Comparison of ENCODE assay signal across 8 cellular contexts in the genomic region with DNA sequence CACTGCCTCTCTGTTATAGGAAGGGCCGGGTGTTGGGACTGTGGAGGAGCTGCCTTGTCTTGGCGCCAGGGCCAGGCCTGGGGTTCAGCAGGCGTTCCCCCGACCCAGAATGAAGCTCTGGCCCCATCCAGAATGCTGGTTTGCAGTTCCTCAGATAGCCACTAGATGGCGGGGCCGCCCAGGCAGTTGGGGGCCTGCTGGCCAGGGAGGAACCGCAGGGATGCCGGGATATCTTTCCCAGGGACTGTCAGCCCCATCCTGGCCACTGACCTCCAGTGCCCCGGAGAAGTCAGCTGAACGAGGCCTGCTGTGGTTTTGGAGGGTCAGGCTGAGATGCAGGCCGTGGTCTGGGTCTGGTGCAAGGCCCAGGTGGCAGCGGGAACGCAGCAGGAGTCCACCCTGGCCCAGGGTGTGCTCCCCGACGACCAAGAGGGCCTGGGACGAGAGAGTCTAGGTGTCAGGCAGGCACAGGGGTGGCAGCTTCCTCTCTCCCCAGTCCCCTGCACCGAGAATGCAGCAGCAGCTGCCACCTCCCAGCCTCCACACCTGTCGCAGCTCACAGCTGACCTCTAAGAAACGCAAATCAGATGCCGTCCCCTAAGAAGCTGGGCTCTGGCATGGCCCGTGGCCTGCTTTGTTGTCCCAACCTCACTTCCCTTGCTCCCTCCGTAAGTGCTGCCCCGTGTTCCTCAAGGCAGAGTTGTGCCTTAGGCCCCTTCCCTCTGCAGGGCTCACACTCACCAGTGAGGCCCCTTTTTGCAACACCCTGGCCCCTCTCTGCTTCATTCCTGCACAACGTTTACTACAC. TPM values are rescaled to one million over a fixed set of nuclear protein-coding genes. Genes with fewer than 3 reads are reported as not detected.
A peak's percentile ranks its signal among the peaks of the same experiment; 100 is the strongest.
DNase-seq lines count a peak whose midpoint lies in the region; ATAC-seq and TF ChIP-seq lines count a peak whose summit lies in the region.

No MANE protein-coding gene starts in this region.

- peak overlapping the region; percentile 82 for H4K91ac ChIP-seq in neuronal stem cell (ENCODE audit: low read depth, low read length, poor library complexity)

- H2BK12ac ChIP-seq in neuronal stem cell (ENCODE audit: low read length) = no peak overlapping the region

- H3K23ac ChIP-seq in neuronal stem cell (ENCODE audit: low read depth, low read length, poor library complexity) = no peak overlapping the region

- no peak overlapping the region for H3K4me3 ChIP-seq in CD8-positive, alpha-beta memory T cell (ENCODE audit: low read length)
- no peak overlapping the region for H3K4me3 ChIP-seq in HEK293 (ENCODE audit: low read depth, low read length)
- H3K4me3 ChIP-seq in Peyer's patch = no peak overlapping the region
- no peak overlapping the region for H3K4me3 ChIP-seq in neuronal stem cell (ENCODE audit: low read length in 2 of 2)

- no peak overlapping the region for H3K4ac ChIP-seq in neuronal stem cell (ENCODE audit: low read length)

- H3K27ac Mint-ChIP-seq in CD8-positive, alpha-beta memory T cell = peak overlapping the region in 1 of 8 donors; percentile 61

- H3K4me1 Mint-ChIP-seq in CD8-positive, alpha-beta memory T cell = peaks cover 0 to 5% (median 1%) of the 10 kb centered on the region in 3 donors

- no peak for TF ChIP-seq POLR2A in Peyer's patch (IDR thresholded peaks at IDR 0.05)

- no peaks in the 10 kb centered on the region for H3K4me1 ChIP-seq in CD8-positive, alpha-beta memory T cell (ENCODE audit: insufficient read depth, low read length)
- H3K4me1 ChIP-seq in HEK293 (ENCODE audit: control insufficient read depth, insufficient read depth, low read length) (no peaks in the 10 kb centered on the region), Peyer's patch (no peaks in the 10 kb centered on the region), neuronal stem cell (ENCODE audit: control insufficient read depth in 2 of 2, insufficient read depth in 1 of 2, low read depth in 1 of 2, low read length in 2 of 2) (peaks cover 3 to 5% of the 10 kb centered on the region in 2 donors)

- no peak for ATAC-seq in GM21717 (IDR thresholded peaks at IDR 0.05; ENCODE audit: unreplicated experiment)

- H3K27me3 ChIP-seq in CD8-positive, alpha-beta memory T cell (ENCODE audit: insufficient read depth, low read length, poor library complexity, severe bottlenecking) = no peaks in the 10 kb centered on the region
- H3K27me3 ChIP-seq in Peyer's patch = no peaks in the 10 kb centered on the region
- H3K27me3 ChIP-seq in neuronal stem cell (ENCODE audit: control insufficient read depth in 3 of 3, insufficient read depth in 3 of 3, low read depth in 1 of 3, low read length in 3 of 3) = peaks cover 0 to 7% (median 2%) of the 10 kb centered on the region in 3 experiments

- CTCF ChIA-PET in CD8-positive, alpha-beta memory T cell (lab: Charles Lee) = interaction anchor here (0.6 to 2.3 kb wide), 27 partner anchors 9 to 671 kb away, joined by 3 to 15 read pairs (median 3); a partner anchor contains a TSS
- CTCF ChIA-PET in HEK293 (lab: Yijun Ruan, JAX) = interaction anchor here (0.5 to 4.1 kb wide), 36 partner anchors 10 to 671 kb away, joined by 3 to 52 read pairs (median 3); no protein-coding TSS in a partner anchor

- peak overlapping the region; percentile 12 for H2BK15ac ChIP-seq in neuronal stem cell (ENCODE audit: low read length)

- H2AFZ ChIP-seq in neuronal stem cell (ENCODE audit: low read length) = peak overlapping the region; percentile 96

- H2AK5ac ChIP-seq in neuronal stem cell (ENCODE audit: low read depth, low read length) = no peak overlapping the region

- peak overlapping the region; percentile 14 for H2BK5ac ChIP-seq in neuronal stem cell (ENCODE audit: low read length)

- H2BK120ac ChIP-seq in neuronal stem cell (ENCODE audit: low read depth, low read length) = no peak overlapping the region

- peak overlapping the region; percentile 70 for H3K9ac ChIP-seq in neuronal stem cell (ENCODE audit: low read depth, low read length, poor library complexity)

- H3K4me2 ChIP-seq in neuronal stem cell (ENCODE audit: insufficient read depth, low read length, poor library complexity, severe bottlenecking) = no peak overlapping the region

- no peaks in the 10 kb centered on the region for H3K36me3 Mint-ChIP-seq in CD8-positive, alpha-beta memory T cell

- H3K9me3 Mint-ChIP-seq in CD8-positive, alpha-beta memory T cell = no peaks in the 10 kb centered on the region

- no peaks in the 10 kb centered on the region for H3K36me3 ChIP-seq in CD8-positive, alpha-beta memory T cell (ENCODE audit: insufficient read depth, low read length)
- H3K36me3 ChIP-seq in HEK293 (ENCODE audit: control insufficient read depth in 2 of 2, insufficient read depth in 1 of 2, low read length in 2 of 2) (no peaks in the 10 kb centered on the region), Peyer's patch (no peaks in the 10 kb centered on the region), neuronal stem cell (replicated peaks in 1 of 2; ENCODE audit: control insufficient read depth in 2 of 2, insufficient read depth in 2 of 2, low read length in 2 of 2) (no peaks in the 10 kb centered on the region)

- H4K8ac ChIP-seq in neuronal stem cell (ENCODE audit: low read depth, low read length) = peak overlapping the region; percentile 90

- no peak overlapping the region for H3K4me3 Mint-ChIP-seq in CD8-positive, alpha-beta memory T cell

- TF ChIP-seq CTCF in HEK293 (tag by site-specific recombination; IDR thresholded peaks at IDR 0.05) (peak; percentile 93), Peyer's patch (IDR thresholded peaks at IDR 0.05) (peak; percentile 91 to 99 (median 93))

- no peaks in the 10 kb centered on the region for H3K9me3 ChIP-seq in CD8-positive, alpha-beta memory T cell (ENCODE audit: low read length)
- H3K9me3 ChIP-seq in HEK293 (ENCODE audit: control insufficient read depth, insufficient read depth, low read depth, low read length) = no peaks in the 10 kb centered on the region
- H3K9me3 ChIP-seq in Peyer's patch = no peaks in the 10 kb centered on the region
- no peaks in the 10 kb centered on the region for H3K9me3 ChIP-seq in neuronal stem cell (replicated peaks in 1 of 2; ENCODE audit: control insufficient read depth in 2 of 2, insufficient read depth in 1 of 2, low read depth in 1 of 2, low read length in 2 of 2)

- no peak overlapping the region for H3K27ac ChIP-seq in CD8-positive, alpha-beta memory T cell (ENCODE audit: low read depth, low read length)
- H3K27ac ChIP-seq in HEK293 (ENCODE audit: extremely low read depth, low read depth, low read length) (no peak overlapping the region), Peyer's patch (no peak overlapping the region), neuronal stem cell (replicated peaks; ENCODE audit: low read length) (no peak overlapping the region)

- WGBS in neuronal stem cell (ENCODE audit: extremely low coverage in 2 of 2, insufficient read length in 2 of 2, insufficient replicate concordance in 1 of 2), 2 donors = no CpG with 5 or more reads among the region's 24 CpGs

- H3K14ac ChIP-seq in neuronal stem cell (ENCODE audit: low read length) = no peak overlapping the region

- H3K79me1 ChIP-seq in neuronal stem cell (ENCODE audit: low read depth, low read length) = no peaks in the 10 kb centered on the region

- H3K18ac ChIP-seq in neuronal stem cell (ENCODE audit: low read length) = peak overlapping the region; percentile 20

- POLR2A ChIA-PET in CD8-positive, alpha-beta memory T cell (lab: Charles Lee) = no interaction called here
- POLR2A ChIA-PET in HEK293 (lab: Yijun Ruan, JAX) = no interaction called here

- peak; percentile 41 to 73 (median 54) for DNase-seq in CD8-positive, alpha-beta memory T cell
- DNase-seq in Peyer's patch = peak; percentile 44 to 82 (median 73)
- peak; percentile 39 for DNase-seq in activated T-helper 1 cell treated with Interleukin-2 at 50 U/mL for 16 hours (ENCODE audit: low read depth)
- DNase-seq in fibroblast of the conjunctiva (ENCODE audit: low read depth) = peak; percentile 30
- DNase-seq in neuronal stem cell (ENCODE audit: low spot score) = peak; percentile 78
- peak; percentile 31 for DNase-seq in stromal cell of bone marrow (ENCODE audit: low read depth)

- no peaks in the 10 kb centered on the region for H3K27me3 Mint-ChIP-seq in CD8-positive, alpha-beta memory T cell

TF ChIP-seq in HEK293, 187 proteins besides CTCF, POLR2A, EP300 and RAD21 (continues in another document):
- TF ChIP-seq SCRT1 (tag by site-specific recombination; IDR thresholded peaks at IDR 0.05; ENCODE audit: borderline replicate concordance) (peak; percentile 89), ZNF548 (tag by site-specific recombination; IDR thresholded peaks at IDR 0.05) (no peak), TRIM28 (IDR thresholded peaks at IDR 0.05; ENCODE audit: borderline replicate concordance, low read length) (no peak), ZNF391 (tag by site-specific recombination; IDR thresholded peaks at IDR 0.05; ENCODE audit: borderline replicate concordance, low read depth) (no peak), ZNF211 (tag by site-specific recombination; IDR thresholded peaks at IDR 0.05; ENCODE audit: low read depth) (no peak), ZNF239 (tag by site-specific recombination; IDR thresholded peaks at IDR 0.05) (no peak), ZNF843 (tag by site-specific recombination; IDR thresholded peaks at IDR 0.05) (no peak), ZNF24 (tag by site-specific recombination; IDR thresholded peaks at IDR 0.05) (peak; percentile 31; the same call in 1 of the 2 replicates), ZBTB20 (tag by site-specific recombination; IDR thresholded peaks at IDR 0.05) (no peak), ZSCAN30 (tag by site-specific recombination; IDR thresholded peaks at IDR 0.05) (0 out of 2 replicates have a peak, but pooled peaks have one; percentile 60), ZNF274 (IDR thresholded peaks at IDR 0.05; ENCODE audit: low read length) (no peak), ZNF274 (tag by site-specific recombination; IDR thresholded peaks at IDR 0.05; ENCODE audit: borderline replicate concordance) (no peak), KLF8 (tag by site-specific recombination; IDR thresholded peaks at IDR 0.05) (no peak), ZNF701 (tag by site-specific recombination; IDR thresholded peaks at IDR 0.05) (no peak)
- TF ChIP-seq, protein P1, sequence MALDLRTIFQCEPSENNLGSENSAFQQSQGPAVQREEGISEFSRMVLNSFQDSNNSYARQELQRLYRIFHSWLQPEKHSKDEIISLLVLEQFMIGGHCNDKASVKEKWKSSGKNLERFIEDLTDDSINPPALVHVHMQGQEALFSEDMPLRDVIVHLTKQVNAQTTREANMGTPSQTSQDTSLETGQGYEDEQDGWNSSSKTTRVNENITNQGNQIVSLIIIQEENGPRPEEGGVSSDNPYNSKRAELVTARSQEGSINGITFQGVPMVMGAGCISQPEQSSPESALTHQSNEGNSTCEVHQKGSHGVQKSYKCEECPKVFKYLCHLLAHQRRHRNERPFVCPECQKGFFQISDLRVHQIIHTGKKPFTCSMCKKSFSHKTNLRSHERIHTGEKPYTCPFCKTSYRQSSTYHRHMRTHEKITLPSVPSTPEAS (tag by site-specific recombination; IDR thresholded peaks at IDR 0.05) = no peak

RNA-seq across cellular contexts. Expression of a gene that starts 51.2 kb away (rescaled TPM):
- 10 to 100 TPM; 37.0 to 38.3 TPM for total RNA-seq in CD8-positive, alpha-beta memory T cell
- polyA plus RNA-seq in CD8-positive, alpha-beta memory T cell = 1.1 TPM
- total RNA-seq in Peyer's patch = 1 to 10 TPM; 2.3 to 6.6 (median 3.5) TPM
- 48.2 TPM for polyA plus RNA-seq in neuronal stem cell (2013, experiment 1 of 2)
- 49.5 TPM for polyA plus RNA-seq in neuronal stem cell (2013, experiment 2 of 2)

Comparison
In these comparisons a context has a peak if more than half of its experiments do, and no peak if none do; other contexts are left out.
1. RNA of a gene that starts 51.2 kb away (total RNA-seq): 37.0 to 38.3 TPM in CD8-positive, alpha-beta memory T cell; 2.3 to 6.6 TPM in Peyer's patch; every median in the first group is over 4 times any median in the second.
2. Peak in every context shown above with its lines, with median percentiles within 50 percentile points of each other: DNase-seq.